9 cellular contexts compared by ENCODE assay signal in genomic region chr1:77514871-77515776, GRCh38.
DNase-seq lines count a peak whose midpoint lies in the region; ATAC-seq and TF ChIP-seq lines count a peak whose summit lies in the region.
"Had no signal": no experiment of that assay in that cellular context is flagged by ENCODE, and none has a peak within 500 bp of the region (broad histone marks: within the 10 kb centered on the region; RNA-seq: fewer than 3 reads in every experiment).

No MANE protein-coding gene starts in this region.

- H3K18ac ChIP-seq in mesenchymal stem cell (ENCODE audit: low read depth in 1 of 2, low read length in 2 of 2), result peak overlapping the region; percentile 88 to 96

- 9% methylated on average over 7 of the region's 10 CpGs for WGBS in mesenchymal stem cell

- no peak for TF ChIP-seq CTCF in GM13977 (IDR thresholded peaks at IDR 0.05; ENCODE audit: extremely low read depth, insufficient read depth, missing control alignments)

- H3K4me1 ChIP-seq in mesenchymal stem cell (ENCODE audit: control insufficient read depth, insufficient read depth, low read depth, low read length), result peaks cover 12% of the 10 kb centered on the region

- H4K91ac ChIP-seq in mesenchymal stem cell (ENCODE audit: low read length), result peak overlapping the region; percentile 88

- peak overlapping the region; percentile 97 for H3K27ac ChIP-seq in cingulate gyrus (ENCODE audit: low read depth, low read length)
- peak overlapping the region; percentile 99 for H3K27ac ChIP-seq in mesenchymal stem cell (ENCODE audit: low read length, poor library complexity, severe bottlenecking)
- H3K27ac ChIP-seq: PC-9 had no signal

- peak overlapping the region in 1 of 2 experiments; percentile 54 for H3K4me3 ChIP-seq in mesenchymal stem cell (ENCODE audit: insufficient read depth in 1 of 2, low read depth in 1 of 2, low read length in 2 of 2)
- H3K4me3 ChIP-seq: PC-9 had no signal

- H2BK120ac ChIP-seq in mesenchymal stem cell (ENCODE audit: low read depth, low read length), result peak overlapping the region; percentile 97

- peak; percentile 53 to 57 for DNase-seq in AML-193 (lab: John Stamatoyannopoulos, UW)
- DNase-seq in LHCN-M2 (ENCODE audit: low read depth), result peak; percentile 88
- DNase-seq in mesenchymal stem cell, result peak; percentile 72
- DNase-seq in germinal center (ENCODE audit: low spot score), result no peak
- DNase-seq in GM13977 (ENCODE audit: low spot score), result no peak
- DNase-seq in NCI-H748 (lab: John Stamatoyannopoulos, UW; ENCODE audit: unreplicated experiment), result no peak
- DNase-seq: PC-9 had no signal

- H2AFZ ChIP-seq in mesenchymal stem cell (ENCODE audit: low read depth, low read length), result no peak overlapping the region
- H2AFZ ChIP-seq: PC-9 had no signal

- ATAC-seq in GM21619 (IDR thresholded peaks at IDR 0.05; ENCODE audit: unreplicated experiment), result no peak

- no peak overlapping the region for H3K23ac ChIP-seq in mesenchymal stem cell (ENCODE audit: low read length in 2 of 2)

- H3K4me2 ChIP-seq in mesenchymal stem cell (ENCODE audit: low read length, poor library complexity, severe bottlenecking), result no peak overlapping the region
- H3K4me2 ChIP-seq: PC-9 had no signal

- no peaks in the 10 kb centered on the region for H3K27me3 ChIP-seq in mesenchymal stem cell (ENCODE audit: control insufficient read depth in 1 of 2, insufficient read depth in 1 of 2, low read length in 2 of 2)

- H3K14ac ChIP-seq in mesenchymal stem cell (ENCODE audit: low read length in 2 of 2), result no peak overlapping the region

- H3K9me3 ChIP-seq in mesenchymal stem cell (ENCODE audit: control insufficient read depth, low read length), result peaks cover 11% of the 10 kb centered on the region

- H3K79me1 ChIP-seq in mesenchymal stem cell (replicated peaks; ENCODE audit: low read length, poor library complexity, severe bottlenecking), result peaks cover 3% of the 10 kb centered on the region

- peak overlapping the region; percentile 0 for H2BK15ac ChIP-seq in mesenchymal stem cell (ENCODE audit: low read depth, poor library complexity, severe bottlenecking)

- in situ Hi-C loops in GM13977 (cut with MboI; ENCODE audit: low pct_unique_long_range_greater_than_20kb, low sequenced_read_pairs, unreplicated experiment), result no loop called here

- peak overlapping the region; percentile 83 for H4K8ac ChIP-seq in mesenchymal stem cell (ENCODE audit: low read length)

- H3K9ac ChIP-seq in mesenchymal stem cell (ENCODE audit: low read length), result peak overlapping the region; percentile 81

- peak overlapping the region in 1 of 2 experiments; percentile 47 for H3K4ac ChIP-seq in mesenchymal stem cell (ENCODE audit: low read depth in 1 of 2, low read length in 2 of 2)

- peak overlapping the region; percentile 8 to 94 for H2BK12ac ChIP-seq in mesenchymal stem cell (ENCODE audit: low read length in 2 of 2)

- H2AK5ac ChIP-seq in mesenchymal stem cell (ENCODE audit: low read length, severe bottlenecking), result peak overlapping the region; percentile 99

- H3K36me3 ChIP-seq in mesenchymal stem cell (ENCODE audit: control insufficient read depth in 1 of 2, insufficient read depth in 2 of 2, low read depth in 1 of 2, low read length in 2 of 2), result peaks cover 0 to 4% of the 10 kb centered on the region in 2 experiments

- peak overlapping the region; percentile 100 for H2BK5ac ChIP-seq in mesenchymal stem cell (ENCODE audit: low read depth, low read length, poor library complexity, severe bottlenecking)

Comparison
In these comparisons a context has a peak if more than half of its experiments do, and no peak if none do; other contexts are left out.
1. DNase-seq: peak in AML-193 (2 of 2), LHCN-M2 (single experiment) and mesenchymal stem cell (single experiment); none in germinal center (single experiment), GM13977 (single experiment) and NCI-H748 (single experiment).